ENCODE assay signal across 9 cellular contexts in genomic region chr10:79286318-79286951, GRCh38.
DNase-seq lines count a peak whose midpoint lies in the region; ATAC-seq and TF ChIP-seq lines count a peak whose summit lies in the region.
"Had no signal": no experiment of that assay in that cellular context is flagged by ENCODE, and none has a peak within 500 bp of the region (broad histone marks: within the 10 kb centered on the region; RNA-seq: fewer than 3 reads in every experiment).

No MANE protein-coding gene starts in this region.

- no peak overlapping the region for H2BK15ac ChIP-seq in neuronal stem cell (ENCODE audit: low read length)

- no peak overlapping the region for H3K23ac ChIP-seq in neuronal stem cell (ENCODE audit: low read depth, low read length, poor library complexity)

- no peak for TF ChIP-seq CTCF in Loucy (conservative IDR thresholded peaks at IDR 0.05; ENCODE audit: low read length)
- no peak for TF ChIP-seq CTCF in suprapubic skin (IDR thresholded peaks at IDR 0.05)

- no peaks in the 10 kb centered on the region for H4K20me1 ChIP-seq in Loucy (ENCODE audit: insufficient read depth, low read length, poor library complexity, severe bottlenecking)

- peak overlapping the region; percentile 91 for H3K27ac Mint-ChIP-seq in dendritic cell treated with granulocyte-macrophage colony-stimulating factor and Interleukin-4, amounts not matched to agents 40 ng/mL and 50 ng/mL, for 4 days

- H4K91ac ChIP-seq in neuronal stem cell (ENCODE audit: low read depth, low read length, poor library complexity): no peak overlapping the region

- H3K4me1 Mint-ChIP-seq in dendritic cell treated with granulocyte-macrophage colony-stimulating factor and Interleukin-4, amounts not matched to agents 40 ng/mL and 50 ng/mL, for 4 days (ENCODE audit: low read depth): peaks cover 100% of the 10 kb centered on the region

- ATAC-seq in GM21526 (IDR thresholded peaks at IDR 0.05; ENCODE audit: low FRiP score, unreplicated experiment): peak; percentile 78

- no peaks in the 10 kb centered on the region for H3K9me2 ChIP-seq in Loucy (replicated peaks; ENCODE audit: low read depth, low read length)

- no peak overlapping the region for H3K4ac ChIP-seq in neuronal stem cell (ENCODE audit: low read length)

- no peak overlapping the region for H3K14ac ChIP-seq in neuronal stem cell (ENCODE audit: low read length)

- no peak for TF ChIP-seq POLR2A in suprapubic skin (IDR thresholded peaks at IDR 0.05)

- WGBS in neuronal stem cell (ENCODE audit: extremely low coverage in 2 of 2, insufficient read length in 2 of 2, insufficient replicate concordance in 1 of 2), 2 donors: no CpG with 5 or more reads among the region's 23 CpGs
- WGBS in suprapubic skin: 37% methylated on average over 2 of the region's 23 CpGs

- H3K4me3 ChIP-seq in Loucy (ENCODE audit: low read length, poor library complexity, severe bottlenecking): peak overlapping the region; percentile 19
- no peak overlapping the region for H3K4me3 ChIP-seq in neuronal stem cell (ENCODE audit: low read length in 2 of 2)
- H3K4me3 ChIP-seq in suprapubic skin: no peak overlapping the region
- H3K4me3 ChIP-seq: tibial artery had no signal

- TF ChIP-seq EP300 in suprapubic skin (IDR thresholded peaks at IDR 0.05): no peak

- H3K79me2 ChIP-seq in Loucy (ENCODE audit: insufficient read depth, low read length): peaks cover 6% of the 10 kb centered on the region; the same call in 1 of the 2 replicates

- H3K27me3 Mint-ChIP-seq in dendritic cell treated with granulocyte-macrophage colony-stimulating factor and Interleukin-4, amounts not matched to agents 40 ng/mL and 50 ng/mL, for 4 days: no peaks in the 10 kb centered on the region

- H3K4me3 Mint-ChIP-seq in dendritic cell treated with granulocyte-macrophage colony-stimulating factor and Interleukin-4, amounts not matched to agents 40 ng/mL and 50 ng/mL, for 4 days: peak overlapping the region; percentile 60

- peaks cover 84% of the 10 kb centered on the region for H3K36me3 Mint-ChIP-seq in dendritic cell treated with granulocyte-macrophage colony-stimulating factor and Interleukin-4, amounts not matched to agents 40 ng/mL and 50 ng/mL, for 4 days (ENCODE audit: low read depth)

- H3K4me2 ChIP-seq in Loucy (ENCODE audit: low read depth, low read length, poor library complexity, severe bottlenecking) (peak overlapping the region; percentile 50), neuronal stem cell (ENCODE audit: insufficient read depth, low read length, poor library complexity, severe bottlenecking) (no peak overlapping the region)

- H2AFZ ChIP-seq in Loucy (ENCODE audit: low read length) (no peak overlapping the region), neuronal stem cell (ENCODE audit: low read length) (no peak overlapping the region)

- DNase-seq in EL (peak; percentile 17), neuronal stem cell (ENCODE audit: low spot score) (no peak), suprapubic skin (ENCODE audit: low spot score in 2 of 2) (peak in 1 of 2 donors; percentile 88), HuH-7.5 (ENCODE audit: low spot score) (no peak)
- DNase-seq in activated CD4-positive, alpha-beta T cell treated with anti-CD3 and anti-CD28 coated beads, Interleukin-2, amount 50 U/mL, for 24 hours (ENCODE audit: low read depth in 1 of 2, low spot score in 1 of 2): peak; percentile 46 to 74

- H2BK5ac ChIP-seq in neuronal stem cell (ENCODE audit: low read length): no peak overlapping the region

- peak overlapping the region; percentile 17 for H2BK12ac ChIP-seq in neuronal stem cell (ENCODE audit: low read length)

- no peak overlapping the region for H2BK120ac ChIP-seq in neuronal stem cell (ENCODE audit: low read depth, low read length)

- H3K9me3 Mint-ChIP-seq in dendritic cell treated with granulocyte-macrophage colony-stimulating factor and Interleukin-4, amounts not matched to agents 40 ng/mL and 50 ng/mL, for 4 days: no peaks in the 10 kb centered on the region

- H3K27ac ChIP-seq in neuronal stem cell (replicated peaks; ENCODE audit: low read length) (no peak overlapping the region), suprapubic skin (peak overlapping the region; percentile 62)

- H3K79me1 ChIP-seq in neuronal stem cell (ENCODE audit: low read depth, low read length): peaks cover 2% of the 10 kb centered on the region

- no peak overlapping the region for H4K8ac ChIP-seq in neuronal stem cell (ENCODE audit: low read depth, low read length)

- H3K9ac ChIP-seq in Loucy (ENCODE audit: low read depth, low read length, poor library complexity, severe bottlenecking) (peak overlapping the region; percentile 64), neuronal stem cell (ENCODE audit: low read depth, low read length, poor library complexity) (peak overlapping the region; percentile 67)

- H3K4me1 ChIP-seq in Loucy (ENCODE audit: insufficient read depth, low read length, poor library complexity, severe bottlenecking) (peaks cover 43% of the 10 kb centered on the region), neuronal stem cell (ENCODE audit: control insufficient read depth in 2 of 2, insufficient read depth in 1 of 2, low read depth in 1 of 2, low read length in 2 of 2) (peaks cover 4% of the 10 kb centered on the region in 2 donors), suprapubic skin (peaks cover 50% of the 10 kb centered on the region)

- H3K9me3 ChIP-seq in Loucy (ENCODE audit: insufficient read depth, low read depth, low read length): no peaks in the 10 kb centered on the region
- H3K9me3 ChIP-seq in neuronal stem cell (replicated peaks in 1 of 2; ENCODE audit: control insufficient read depth in 2 of 2, insufficient read depth in 1 of 2, low read depth in 1 of 2, low read length in 2 of 2): no peaks in the 10 kb centered on the region
- no peaks in the 10 kb centered on the region for H3K9me3 ChIP-seq in suprapubic skin
- H3K9me3 ChIP-seq: tibial artery had no signal

- H3K18ac ChIP-seq in neuronal stem cell (ENCODE audit: low read length): peak overlapping the region; percentile 40

- H3F3A ChIP-seq in Loucy (ENCODE audit: low read depth): no peaks in the 10 kb centered on the region

- H3K36me3 ChIP-seq in Loucy (ENCODE audit: insufficient read depth, low read length) (peaks cover 85% of the 10 kb centered on the region; the same call in 1 of the 2 replicates), neuronal stem cell (replicated peaks in 1 of 2; ENCODE audit: control insufficient read depth in 2 of 2, insufficient read depth in 2 of 2, low read length in 2 of 2) (peaks cover 31 to 100% of the 10 kb centered on the region in 2 donors), suprapubic skin (peaks cover 45% of the 10 kb centered on the region)

- H3K27me3 ChIP-seq in Loucy (ENCODE audit: insufficient read depth, low read length, poor library complexity, severe bottlenecking): no peaks in the 10 kb centered on the region
- no peaks in the 10 kb centered on the region for H3K27me3 ChIP-seq in neuronal stem cell (ENCODE audit: control insufficient read depth in 3 of 3, insufficient read depth in 3 of 3, low read depth in 1 of 3, low read length in 3 of 3)
- no peaks in the 10 kb centered on the region for H3K27me3 ChIP-seq in suprapubic skin
- H3K27me3 ChIP-seq: tibial artery had no signal

- H2AK5ac ChIP-seq in neuronal stem cell (ENCODE audit: low read depth, low read length): no peak overlapping the region

- intact Hi-C loops in dendritic cell treated with granulocyte-macrophage colony-stimulating factor and Interleukin-4, amounts not matched to agents 40 ng/mL and 50 ng/mL, for 4 days (cut with micrococcal nuclease): loop anchor here (1.0 to 2.0 kb wide), 2 partner anchors 8 to 20 kb away; no protein-coding TSS in a partner anchor

Comparison
In these comparisons a context has a peak if more than half of its experiments do, and no peak if none do; other contexts are left out.
1. DNase-seq: peak in EL (single experiment) and activated CD4-positive, alpha-beta T cell treated with anti-CD3 and anti-CD28 coated beads, Interleukin-2, amount 50 U/mL, for 24 hours (2 of 2); none in neuronal stem cell (single experiment) and HuH-7.5 (single experiment).